11 cellular contexts compared by ENCODE assay signal in the genomic region with DNA sequence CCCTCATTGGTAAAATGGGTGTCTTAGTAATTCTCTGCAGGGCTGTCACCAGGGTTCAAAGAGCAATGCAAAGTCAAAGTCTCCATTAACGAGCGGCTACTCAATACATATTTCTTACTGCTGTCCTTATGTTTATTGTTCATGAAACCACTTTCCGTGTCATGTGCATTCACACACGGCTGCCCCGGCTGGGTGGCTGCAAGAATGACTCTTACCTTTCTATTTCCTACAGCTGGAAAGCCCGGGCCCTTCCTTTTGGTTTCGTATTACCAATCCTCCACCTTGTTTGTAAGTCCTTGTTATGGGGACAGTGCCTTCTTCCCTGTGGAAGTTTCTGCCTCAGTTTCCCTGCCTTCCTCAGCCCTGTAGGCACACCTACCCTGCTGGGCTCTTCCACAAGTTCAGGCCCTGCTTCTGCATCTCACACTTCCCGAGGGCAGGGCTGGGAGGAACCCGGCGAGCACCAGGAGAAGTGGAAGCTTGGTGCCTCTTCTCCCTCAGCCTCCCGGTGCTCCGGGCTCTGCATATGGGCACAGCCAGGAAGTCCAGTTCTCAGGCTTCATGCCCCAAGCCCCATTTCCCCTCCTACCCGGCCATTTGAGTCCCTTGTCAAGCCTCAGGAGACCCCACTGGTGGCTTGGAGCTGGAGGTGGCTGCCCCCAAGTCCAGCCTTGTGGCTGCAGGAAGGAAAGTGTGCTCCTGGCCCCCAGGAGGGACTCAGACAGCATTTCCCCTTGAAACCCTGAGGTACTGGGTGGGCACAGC. TPM values are rescaled to one million over a fixed set of nuclear protein-coding genes. Genes with fewer than 3 reads are reported as not detected.
DNase-seq lines count a peak whose midpoint lies in the region; ATAC-seq, FAIRE-seq and TF ChIP-seq lines count a peak whose summit lies in the region.
"Had no signal": no experiment of that assay in that cellular context is flagged by ENCODE, and none has a peak within 500 bp of the region (broad histone marks: within the 10 kb centered on the region; RNA-seq: fewer than 3 reads in every experiment).

No MANE protein-coding gene starts in this region.

- no peak overlapping the region for H2BK15ac ChIP-seq in mesenchymal stem cell (ENCODE audit: low read depth, poor library complexity, severe bottlenecking)

- H3K4me1 ChIP-seq in endodermal cell (ENCODE audit: control insufficient read depth, insufficient read depth, low read length) = no peaks in the 10 kb centered on the region
- no peaks in the 10 kb centered on the region for H3K4me1 ChIP-seq in mesenchymal stem cell (ENCODE audit: control insufficient read depth, insufficient read depth, low read depth, low read length)
- H3K4me1 ChIP-seq in breast epithelium = no peaks in the 10 kb centered on the region

- intact Hi-C loops in left ventricle myocardium superior (cut with micrococcal nuclease) (no loop called here), breast epithelium (cut with DNase I; ENCODE audit: low total_unique reads) (no loop called here)

- H3K9ac ChIP-seq in endodermal cell (ENCODE audit: extremely low read depth, low read length, poor library complexity, severe bottlenecking) (no peak overlapping the region), mesenchymal stem cell (ENCODE audit: low read length) (no peak overlapping the region)

- no peaks in the 10 kb centered on the region for H3K36me3 Mint-ChIP-seq in endodermal cell (ENCODE audit: low read depth)

- no peak overlapping the region for H4K91ac ChIP-seq in mesenchymal stem cell (ENCODE audit: low read length)

- no peak overlapping the region for H3K27ac ChIP-seq in endodermal cell (ENCODE audit: low read depth, low read length)
- H3K27ac ChIP-seq in mesenchymal stem cell (ENCODE audit: low read length, poor library complexity, severe bottlenecking) = no peak overlapping the region
- no peak overlapping the region for H3K27ac ChIP-seq in breast epithelium
- H3K27ac ChIP-seq in coronary artery = no peak overlapping the region
- H3K27ac ChIP-seq: upper lobe of right lung had no signal

- no peaks in the 10 kb centered on the region for H3K79me1 ChIP-seq in mesenchymal stem cell (replicated peaks; ENCODE audit: low read length, poor library complexity, severe bottlenecking)

- ATAC-seq in GM21360 (IDR thresholded peaks at IDR 0.05; ENCODE audit: unreplicated experiment) (peak; percentile 39), HG03135 (IDR thresholded peaks at IDR 0.05; ENCODE audit: unreplicated experiment) (peak; percentile 52), left ventricle myocardium superior (no peak)

- no peak overlapping the region for H2BK120ac ChIP-seq in mesenchymal stem cell (ENCODE audit: low read depth, low read length)

- DNase-seq in GM18507 (ENCODE audit: extremely low spot score, insufficient read length, low read depth) = no peak
- peak; percentile 28 for DNase-seq in endodermal cell
- no peak for DNase-seq in left ventricle myocardium superior
- DNase-seq in mesenchymal stem cell = no peak
- no peak for DNase-seq in breast epithelium (ENCODE audit: low spot score in 2 of 2)
- no peak for DNase-seq in coronary artery (ENCODE audit: low spot score)
- DNase-seq: IMR-90, upper lobe of right lung had no signal

- H3K4me2 ChIP-seq in mesenchymal stem cell (ENCODE audit: low read length, poor library complexity, severe bottlenecking) = no peak overlapping the region

- peak; percentile 96 for FAIRE-seq in GM18507 (lab: Jason Lieb, UNC)
- FAIRE-seq: RCC 7860 had no signal

- no peak overlapping the region for H2AFZ ChIP-seq in mesenchymal stem cell (ENCODE audit: low read depth, low read length)

- H3K4me3 Mint-ChIP-seq in endodermal cell = no peak overlapping the region

- no peak overlapping the region for H2BK5ac ChIP-seq in mesenchymal stem cell (ENCODE audit: low read depth, low read length, poor library complexity, severe bottlenecking)

- H3K9me3 Mint-ChIP-seq in endodermal cell = peaks cover 7% of the 10 kb centered on the region

- H3K27ac Mint-ChIP-seq in endodermal cell = no peak overlapping the region

- 93 to 96% methylated on average over 13 of the region's 13 CpGs for WGBS in endodermal cell (ENCODE audit: insufficient coverage in 1 of 2, insufficient read length in 1 of 2), 2 experiments
- WGBS in mesenchymal stem cell = 86% methylated on average over 13 of the region's 13 CpGs

- H3K4me1 Mint-ChIP-seq in endodermal cell = peaks cover 4% of the 10 kb centered on the region

- H2BK12ac ChIP-seq in mesenchymal stem cell (ENCODE audit: low read length in 2 of 2) = no peak overlapping the region

- TF ChIP-seq POLR2A in breast epithelium (IDR thresholded peaks at IDR 0.05) = no peak

- H4K8ac ChIP-seq in mesenchymal stem cell (ENCODE audit: low read length) = no peak overlapping the region

- no peak overlapping the region for H2AK5ac ChIP-seq in mesenchymal stem cell (ENCODE audit: low read length, severe bottlenecking)

- peaks cover 26% of the 10 kb centered on the region for H3K27me3 Mint-ChIP-seq in endodermal cell (ENCODE audit: insufficient read depth)

- H3K9me3 ChIP-seq in endodermal cell (ENCODE audit: control insufficient read depth, low read length) (no peaks in the 10 kb centered on the region), mesenchymal stem cell (ENCODE audit: control insufficient read depth, low read length) (peaks cover 22% of the 10 kb centered on the region), breast epithelium (peaks cover 5 to 15% of the 10 kb centered on the region in 2 donors)
- H3K9me3 ChIP-seq: upper lobe of right lung had no signal

- TF ChIP-seq CTCF in endodermal cell (conservative IDR thresholded peaks at IDR 0.05) (no peak), breast epithelium (IDR thresholded peaks at IDR 0.05) (no peak), coronary artery (IDR thresholded peaks at IDR 0.05) (no peak)

- no peak overlapping the region for H3K23ac ChIP-seq in mesenchymal stem cell (ENCODE audit: low read length in 2 of 2)

- no peak overlapping the region for H3K14ac ChIP-seq in mesenchymal stem cell (ENCODE audit: low read length in 2 of 2)

- H3K18ac ChIP-seq in mesenchymal stem cell (ENCODE audit: low read depth in 1 of 2, low read length in 2 of 2) = no peak overlapping the region

- H3K36me3 ChIP-seq in endodermal cell (ENCODE audit: control insufficient read depth, insufficient read depth, low read length) (no peaks in the 10 kb centered on the region), mesenchymal stem cell (ENCODE audit: control insufficient read depth in 1 of 2, insufficient read depth in 2 of 2, low read depth in 1 of 2, low read length in 2 of 2) (no peaks in the 10 kb centered on the region), breast epithelium (no peaks in the 10 kb centered on the region)
- H3K36me3 ChIP-seq: upper lobe of right lung had no signal

- no peak overlapping the region for H3K4me3 ChIP-seq in endodermal cell (ENCODE audit: low read length)
- no peak overlapping the region for H3K4me3 ChIP-seq in mesenchymal stem cell (ENCODE audit: insufficient read depth in 1 of 2, low read depth in 1 of 2, low read length in 2 of 2)
- no peak overlapping the region for H3K4me3 ChIP-seq in breast epithelium
- no peak overlapping the region for H3K4me3 ChIP-seq in coronary artery
- H3K4me3 ChIP-seq: upper lobe of right lung had no signal

- H3K4ac ChIP-seq in mesenchymal stem cell (ENCODE audit: low read depth in 1 of 2, low read length in 2 of 2) = no peak overlapping the region

- H3K27me3 ChIP-seq in endodermal cell (ENCODE audit: control insufficient read depth, insufficient read depth, low read length, poor library complexity, severe bottlenecking) = no peaks in the 10 kb centered on the region
- peaks cover 19 to 41% of the 10 kb centered on the region in 2 experiments for H3K27me3 ChIP-seq in mesenchymal stem cell (ENCODE audit: control insufficient read depth in 1 of 2, insufficient read depth in 1 of 2, low read length in 2 of 2)
- H3K27me3 ChIP-seq in breast epithelium = no peaks in the 10 kb centered on the region
- H3K27me3 ChIP-seq: upper lobe of right lung had no signal

RNA-seq across cellular contexts. Expression of a gene that starts 18.7 kb away (rescaled TPM):
- 100 to 1,000 TPM in 1 of 2 donors, 10 to 100 TPM in 1; 76.9 to 110 TPM for total RNA-seq in endodermal cell
- polyA plus RNA-seq in endodermal cell (2013, experiment 1 of 2) = 53.8 TPM
- 66.2 TPM for polyA plus RNA-seq in endodermal cell (2013, experiment 2 of 2)
- total RNA-seq in left ventricle myocardium superior = 25.4 TPM
- 40.4 TPM for polyA plus RNA-seq in mesenchymal stem cell (2013, experiment 1 of 2)
- 43.3 TPM for polyA plus RNA-seq in mesenchymal stem cell (2013, experiment 2 of 2)
- 10 to 100 TPM; 15.1 to 39.4 (median 23.6) TPM for total RNA-seq in breast epithelium
- total RNA-seq: IMR-90 had no signal
- polyA plus RNA-seq: IMR-90 had no signal
